Comparison of ENCODE assay signal across 1 cellular context in genomic region chr3:88057650-88058321, GRCh38.
A peak's percentile ranks its signal among the peaks of the same experiment; 100 is the strongest.
TF ChIP-seq lines count a peak whose summit lies in the region.

No MANE protein-coding gene starts in this region.

TF ChIP-seq in K562, 482 proteins besides CTCF, POLR2A, EP300 and RAD21:
- TF ChIP-seq HDAC3 (IDR thresholded peaks at IDR 0.05; ENCODE audit: borderline replicate concordance, partially characterized antibody) (no peak), CHD1 (IDR thresholded peaks at IDR 0.05; ENCODE audit: low read length) (peak; percentile 51), RBM34 (IDR thresholded peaks at IDR 0.05; ENCODE audit: borderline replicate concordance, insufficient read depth, low read length) (no peak), SRSF9 (IDR thresholded peaks at IDR 0.05; ENCODE audit: borderline replicate concordance, low read depth, low read length) (no peak), ARNT (IDR thresholded peaks at IDR 0.05) (no peak), KAT8 (IDR thresholded peaks at IDR 0.05; ENCODE audit: low read depth) (no peak), ZNF561 (CRISPR knock-in tag; conservative IDR thresholded peaks at IDR 0.05) (no peak)
